Comparison of ENCODE assay signal across 8 cellular contexts in genomic region chr1:153775432-153776311, GRCh38. TPM values are rescaled to one million over a fixed set of nuclear protein-coding genes. Genes with fewer than 3 reads are reported as not detected.
DNase-seq lines count a peak whose midpoint lies in the region; ATAC-seq and TF ChIP-seq lines count a peak whose summit lies in the region.

No MANE protein-coding gene starts in this region.

- H3K9me3 Mint-ChIP-seq in IgD-negative memory B cell = no peaks in the 10 kb centered on the region

- peaks cover 2% of the 10 kb centered on the region for H3K36me3 Mint-ChIP-seq in IgD-negative memory B cell

- H2AFZ ChIP-seq in parathyroid adenoma = peak overlapping the region; percentile 79

- no peaks in the 10 kb centered on the region for H3K9me3 ChIP-seq in parathyroid adenoma (ENCODE audit: control insufficient read depth, low read length)

- TF ChIP-seq CTCF in AG04449 (IDR thresholded peaks at IDR 0.05; ENCODE audit: insufficient read depth, low read length, missing control alignments) (no peak), parathyroid adenoma (IDR thresholded peaks at IDR 0.05) (no peak)

- ATAC-seq in GM19035 (IDR thresholded peaks at IDR 0.05; ENCODE audit: unreplicated experiment) = peak; percentile 54

- H3K4me3 ChIP-seq in AG04449 (ENCODE audit: low read depth, low read length) (peak overlapping the region; percentile 64), parathyroid adenoma (ENCODE audit: low read depth, low read length) (peak overlapping the region; percentile 60)

- H3K9ac ChIP-seq in parathyroid adenoma = no peak overlapping the region

- no peaks in the 10 kb centered on the region for H3K27me3 ChIP-seq in parathyroid adenoma (ENCODE audit: control insufficient read depth, insufficient read depth, low read length)

- H3K4me2 ChIP-seq in parathyroid adenoma (ENCODE audit: low read length) = peak overlapping the region; percentile 91

- H3K36me3 ChIP-seq in parathyroid adenoma (ENCODE audit: control insufficient read depth, insufficient read depth, low read length) = no peaks in the 10 kb centered on the region

- H3K4me1 ChIP-seq in parathyroid adenoma = peaks cover 44% of the 10 kb centered on the region

- H3K4me1 Mint-ChIP-seq in IgD-negative memory B cell = peaks cover 0 to 18% (median 12%) of the 10 kb centered on the region in 3 donors

- DNase-seq in AG04449 (ENCODE audit: low read depth, low spot score) = no peak
- DNase-seq in RKO (ENCODE audit: low spot score) = peak; percentile 61
- DNase-seq in activated gamma-delta T cell treated with anti-CD3 and anti-CD28 coated beads, Interleukin-2, amount 50 U/mL, for 16 hours (ENCODE audit: low read depth) = peak; percentile 38
- DNase-seq in head of caudate nucleus = peak in 26 of 42 donors; percentile 21 to 71 (median 47)
- peak; percentile 77 for DNase-seq in ureter (ENCODE audit: low spot score)

- peak overlapping the region in 1 of 3 donors; percentile 53 for H3K27ac Mint-ChIP-seq in IgD-negative memory B cell

- H3K27ac ChIP-seq in parathyroid adenoma = peak overlapping the region; percentile 82

- intact Hi-C loops in head of caudate nucleus (cut with DNase I) = no loop called here

- no peaks in the 10 kb centered on the region for H3K79me2 ChIP-seq in parathyroid adenoma

- POLR2A ChIA-PET in AG04449 (lab: Yijun Ruan, JAX) = interaction anchor here (0.5 to 1.3 kb wide), 4 partner anchors 8 to 215 kb away, joined by 3 to 4 read pairs (median 4); partner anchors contain the start of gene RPS27

- no peaks in the 10 kb centered on the region for H3K27me3 Mint-ChIP-seq in IgD-negative memory B cell

- peak overlapping the region; percentile 74 to 94 (median 89) for H3K4me3 Mint-ChIP-seq in IgD-negative memory B cell

- CTCF ChIA-PET in AG04449 (lab: Yijun Ruan, JAX) = interaction anchor here (0.6 to 2.1 kb wide), 5 partner anchors 8 to 211 kb away, joined by 3 to 15 read pairs (median 4); partner anchors contain the start of gene RAB13

RNA-seq across cellular contexts. Expression of gene SLC27A3, which starts 0.5 kb away (rescaled TPM):
- 12.9 TPM for polyA plus RNA-seq in IgD-negative memory B cell
- 28.8 TPM for total RNA-seq in ureter

RNA-seq across cellular contexts. Expression of gene INTS3, which starts 47.8 kb away (rescaled TPM):
- 11.8 TPM for polyA plus RNA-seq in IgD-negative memory B cell
- total RNA-seq in ureter = 77.5 TPM
